Comparison of ENCODE assay signal across 14 cellular contexts in the genomic region with DNA sequence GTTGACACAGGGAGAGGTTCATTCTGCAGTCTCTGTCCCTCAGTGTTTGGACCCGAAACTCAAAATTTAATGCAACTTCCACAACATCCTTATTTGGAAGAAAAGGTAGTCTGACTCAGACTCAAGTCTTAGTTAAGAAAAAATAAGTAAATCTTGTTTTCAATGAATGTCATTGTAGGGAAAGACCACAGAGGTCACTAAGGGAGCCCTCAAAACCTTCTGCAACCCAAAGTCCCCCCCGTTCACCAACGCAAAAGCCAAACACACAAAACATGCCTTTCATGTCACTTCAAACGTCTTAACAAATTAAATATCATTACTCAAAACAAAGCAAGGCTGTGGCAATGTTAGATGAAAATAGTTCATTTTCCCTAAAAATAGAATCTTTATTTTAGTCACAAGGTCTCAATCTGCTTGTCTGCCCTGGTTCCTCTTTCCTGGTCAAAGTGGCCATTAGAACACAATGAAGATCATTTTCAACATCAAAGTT. TPM values are rescaled to one million over a fixed set of nuclear protein-coding genes. Genes with fewer than 3 reads are reported as not detected.
DNase-seq lines count a peak whose midpoint lies in the region; ATAC-seq, FAIRE-seq and TF ChIP-seq lines count a peak whose summit lies in the region.
"Had no signal": no experiment of that assay in that cellular context is flagged by ENCODE, and none has a peak within 500 bp of the region (broad histone marks: within the 10 kb centered on the region; RNA-seq: fewer than 3 reads in every experiment).

No MANE protein-coding gene starts in this region.

- intact Hi-C loops in posterior vena cava (cut with DNase I) = no loop called here

- H3K9me3 ChIP-seq in small intestine (ENCODE audit: control insufficient read depth, low read depth) = no peaks in the 10 kb centered on the region

- peaks cover 0 to under 1% of the 10 kb centered on the region in 2 donors for H3K4me1 ChIP-seq in small intestine (ENCODE audit: control insufficient read depth in 2 of 2, insufficient read depth in 1 of 2, low read depth in 1 of 2, low read length in 1 of 2)

- H3K36me3 ChIP-seq in small intestine (ENCODE audit: control insufficient read depth in 2 of 2, insufficient read depth in 2 of 2, low read length in 2 of 2) = no peaks in the 10 kb centered on the region

- H3K4me3 ChIP-seq in small intestine (ENCODE audit: low read depth in 1 of 2, low read length in 2 of 2) = no peak overlapping the region

- FAIRE-seq in GM12891 (lab: Jason Lieb, UNC) (peak; percentile 16), small intestine (lab: Jason Lieb, UNC) (no peak)

- DNase-seq in GM12891 (ENCODE audit: insufficient read length, low spot score) (no peak), NOMO-1 treated with dmso at 0.1 percent for 144 hours (lab: John Stamatoyannopoulos, UW; ENCODE audit: unreplicated experiment) (peak; percentile 55), small intestine (no peak), posterior vena cava (ENCODE audit: low spot score) (no peak), NCI-H187 treated with DMSO at 0.1 percent for 48 hours (lab: John Stamatoyannopoulos, UW) (no peak)
- no peak for DNase-seq in stimulated activated naive CD4-positive, alpha-beta T cell treated with Interleukin-2 at 50 U/mL for 16 hours (lab: John Stamatoyannopoulos, UW)
- DNase-seq: activated CD8-positive, alpha-beta memory T cell treated with anti-CD3 and anti-CD28 coated beads for 24 hours; aorta; immature natural killer cell; NCI-H2081 treated with DMSO at 0.1 percent for 48 hours had no signal

- TF ChIP-seq POLR2A in GM12891 (IDR thresholded peaks at IDR 0.05; ENCODE audit: low read depth, low read length) = no peak

- H3K27ac ChIP-seq in small intestine (ENCODE audit: low read depth in 1 of 2, low read length in 1 of 2) = no peak overlapping the region
- H3K27ac ChIP-seq: C4-2B had no signal

- peak; percentile 32 for ATAC-seq in GM19468 (IDR thresholded peaks at IDR 0.05; ENCODE audit: extremely low read depth, unreplicated experiment)
- peak; percentile 60 for ATAC-seq in HG03066 (IDR thresholded peaks at IDR 0.05; ENCODE audit: low read depth, unreplicated experiment)
- ATAC-seq: SK-N-SH treated with all-trans-retinoic acid at 6 μM for 48 hours had no signal

- H3K27me3 ChIP-seq in small intestine (ENCODE audit: control insufficient read depth in 2 of 2, insufficient read depth in 2 of 2, low read length in 2 of 2) = no peaks in the 10 kb centered on the region

- WGBS in small intestine, 3 donors = 54 to 73% (median 66%) methylated on average over 4 of the region's 4 CpGs

TF ChIP-seq in GM12891, 5 proteins besides CTCF, POLR2A, EP300 and RAD21:
- TF ChIP-seq SPI1 (IDR thresholded peaks at IDR 0.05; ENCODE audit: low read depth, low read length) (peak; percentile 86), POLR2AphosphoS5 (IDR thresholded peaks at IDR 0.05; ENCODE audit: low read depth, low read length) (no peak), POU2F2 (IDR thresholded peaks at IDR 0.05; ENCODE audit: low read depth, low read length) (no peak)

RNA-seq across cellular contexts. Expression of gene SSUH2, which starts 20.9 kb away (rescaled TPM):
- not detected for polyA plus RNA-seq in GM12891 (2012; ENCODE audit: low read depth, missing spikeins)
- 100 to 1,000 TPM in 2 of 3 donors, 10 to 100 TPM in 1; 15.8 to 308 (median 196) TPM for polyA plus RNA-seq in small intestine
- total RNA-seq in posterior vena cava = under 1 TPM; 0.24 to 0.32 TPM
- polyA plus RNA-seq: immature natural killer cell had no signal
